9 cellular contexts compared by ENCODE assay signal in the genomic region with DNA sequence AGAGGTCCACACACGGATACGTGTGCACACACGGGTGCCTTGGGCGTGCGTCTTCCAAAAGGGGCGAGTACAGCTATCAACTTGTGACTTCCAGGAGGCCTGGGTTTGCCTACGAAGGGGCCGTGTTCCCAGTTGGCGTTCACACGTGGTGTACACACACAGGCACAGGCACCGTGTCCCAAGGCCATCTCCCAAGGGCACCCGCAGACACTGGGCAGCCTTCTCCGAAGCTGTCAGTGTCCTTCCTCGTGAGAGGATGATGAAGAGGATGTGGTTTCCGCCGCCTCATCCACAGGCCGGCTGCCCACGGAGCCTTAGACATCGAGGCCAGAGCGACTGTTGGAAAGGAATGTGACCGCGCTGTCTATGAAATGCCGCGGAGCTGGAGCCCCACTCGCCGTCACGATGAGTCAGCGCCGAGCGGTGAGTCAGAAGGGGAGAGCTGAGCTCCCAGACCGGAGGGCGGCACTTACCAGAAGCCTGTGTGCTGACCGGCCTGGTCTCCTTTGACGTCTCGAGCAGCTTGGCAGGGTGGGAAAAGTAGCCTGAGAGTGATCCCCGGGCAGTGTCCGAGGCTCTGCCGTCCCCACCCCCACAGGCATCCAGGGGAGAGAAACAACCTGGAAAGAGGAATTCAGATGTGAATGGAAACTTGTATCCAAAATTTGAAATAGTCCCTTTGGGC.
A peak's percentile ranks its signal among the peaks of the same experiment; 100 is the strongest.
DNase-seq lines count a peak whose midpoint lies in the region; ATAC-seq, FAIRE-seq and TF ChIP-seq lines count a peak whose summit lies in the region.
"Had no signal": no experiment of that assay in that cellular context is flagged by ENCODE, and none has a peak within 500 bp of the region (broad histone marks: within the 10 kb centered on the region; RNA-seq: fewer than 3 reads in every experiment).

No MANE protein-coding gene starts in this region.

- peak; percentile 88 for DNase-seq in CD1c-positive myeloid dendritic cell (ENCODE audit: extremely low spot score)
- DNase-seq in RCC 7860 (ENCODE audit: low spot score), result peak; percentile 99
- peak; percentile 98 for DNase-seq in astrocyte of the cerebellum (ENCODE audit: low read depth)
- DNase-seq in HuH-7 (ENCODE audit: low spot score), result no peak

- H3K27me3 ChIP-seq in iPS-18a (ENCODE audit: control insufficient read depth, insufficient read depth, low read length), result peaks cover 59% of the 10 kb centered on the region

- ATAC-seq in GM21528 (IDR thresholded peaks at IDR 0.05; ENCODE audit: low FRiP score, unreplicated experiment) (no peak), GM19397 (IDR thresholded peaks at IDR 0.05; ENCODE audit: unreplicated experiment) (no peak)

- in situ Hi-C loops in astrocyte of the cerebellum (cut with HindIII; ENCODE audit: low sequenced_read_pairs), result no loop called here

- H3K36me3 ChIP-seq in iPS-18a (ENCODE audit: control insufficient read depth, low read depth, low read length), result no peaks in the 10 kb centered on the region

- FAIRE-seq in RCC 7860 (lab: Jason Lieb, UNC), result peak; percentile 97
- FAIRE-seq: keratinocyte had no signal

- TF ChIP-seq CTCF in astrocyte of the cerebellum (IDR thresholded peaks at IDR 0.05; ENCODE audit: low read depth, low read length, missing control alignments), result no peak

- peaks cover 32% of the 10 kb centered on the region for H3K4me1 ChIP-seq in iPS-18a (ENCODE audit: control insufficient read depth, low read depth, low read length)

- H3K9me3 ChIP-seq in iPS-18a (ENCODE audit: control insufficient read depth, low read depth, low read length), result no peaks in the 10 kb centered on the region

- no peak overlapping the region for H3K4me3 ChIP-seq in astrocyte of the cerebellum (ENCODE audit: low read depth, low read length)
- H3K4me3 ChIP-seq in iPS-18a (ENCODE audit: low read length), result peak overlapping the region; percentile 23
- H3K4me3 ChIP-seq in skin epidermis, result no peak overlapping the region

- no peak overlapping the region for H3K27ac ChIP-seq in iPS-18a (ENCODE audit: low read length)
- peak overlapping the region in 20 of 21 experiments; percentile 39 to 89 (median 77) for H3K27ac ChIP-seq in skin epidermis

- H3K9ac ChIP-seq in iPS-18a (ENCODE audit: low read length), result peak overlapping the region; percentile 13
